Comparison of ENCODE assay signal across 8 cellular contexts in the genomic region with DNA sequence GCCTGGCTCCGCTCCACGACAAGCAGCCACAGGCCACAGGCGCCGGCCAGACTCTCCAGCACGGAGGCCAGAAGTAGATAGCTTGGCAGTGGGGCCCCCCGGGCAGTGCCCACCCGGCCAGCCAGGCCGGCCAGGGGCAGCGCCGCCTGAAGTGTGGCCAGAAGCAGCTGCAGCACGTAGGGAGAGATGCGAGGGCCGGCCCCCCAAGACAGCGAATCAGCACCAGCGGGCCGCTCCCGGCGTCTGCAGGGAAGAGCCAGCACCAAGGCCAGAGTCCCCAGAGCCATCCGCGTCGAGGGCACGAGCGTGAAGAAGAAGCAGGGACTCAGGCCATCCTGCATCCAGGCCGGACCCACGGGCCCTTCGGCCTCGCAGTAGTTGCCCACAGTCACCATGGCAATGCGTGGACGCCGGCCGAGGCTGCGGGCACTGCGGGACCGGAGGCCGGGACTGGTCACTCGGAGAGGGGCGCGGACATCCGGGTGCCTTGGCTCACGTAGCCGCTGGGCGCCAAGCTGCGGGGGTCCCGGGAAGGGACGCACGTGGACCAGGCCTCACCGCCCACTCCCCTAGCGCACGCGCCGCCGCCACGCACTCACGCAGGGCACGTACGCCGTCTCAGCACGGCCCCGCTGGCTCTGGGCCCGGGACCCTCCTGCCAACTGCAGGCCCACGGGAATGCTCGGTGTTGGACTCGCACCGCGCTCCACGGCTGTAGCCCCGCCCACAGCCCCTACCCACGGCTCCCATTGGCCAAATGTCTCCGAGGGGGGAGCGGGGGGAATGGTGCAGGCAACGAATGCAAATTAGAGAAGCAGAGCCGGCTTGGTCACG.
A peak's percentile ranks its signal among the peaks of the same experiment; 100 is the strongest.
DNase-seq lines count a peak whose midpoint lies in the region; ATAC-seq and TF ChIP-seq lines count a peak whose summit lies in the region.

A gene (minus strand): TSS at position 680 of the 834 bp plus-strand sequence. CDS start 285 bp downstream, at position 395.

- H3K27ac ChIP-seq in HUES48 (ENCODE audit: low read depth, low read length) (peak within 1 kb of the TSS; percentile 74), RWPE1 (peak within 1 kb of the TSS; percentile 99)

- no peaks in the 10 kb centered on the region for H3K9me3 Mint-ChIP-seq in nephron progenitor cell
- H3K9me3 Mint-ChIP-seq in stimulated activated naive CD8-positive, alpha-beta T cell treated with anti-CD3 and anti-CD28 coated beads, Interleukin-15, Interleukin-2, amounts not matched to agents 100 ng/mL and 50 ng/mL, for 24 hours = no peaks in the 10 kb centered on the region

- DNase-seq in COLO829 (ENCODE audit: low spot score) (peak; percentile 94), RWPE1 (ENCODE audit: low spot score) (peak; percentile 94), activated gamma-delta T cell treated with Interleukin-2 at 50 U/mL for 16 hours (peak; percentile 79), fibroblast of the conjunctiva (ENCODE audit: low read depth) (peak; percentile 93), nephron progenitor cell (peak; percentile 93)

- H3K9ac ChIP-seq in HUES48 (ENCODE audit: low read depth, low read length) = peak within 1 kb of the TSS; percentile 83

- peaks cover 30% of the 10 kb centered on the region for H3K36me3 Mint-ChIP-seq in nephron progenitor cell (ENCODE audit: low read depth)
- peaks cover 36% of the 10 kb centered on the region for H3K36me3 Mint-ChIP-seq in stimulated activated naive CD8-positive, alpha-beta T cell treated with anti-CD3 and anti-CD28 coated beads, Interleukin-15, Interleukin-2, amounts not matched to agents 100 ng/mL and 50 ng/mL, for 24 hours (ENCODE audit: low read depth)

- H3K27me3 ChIP-seq in HUES48 (ENCODE audit: control insufficient read depth, insufficient read depth, low read length) = no peaks in the 10 kb centered on the region

- no peaks in the 10 kb centered on the region for H3K27me3 Mint-ChIP-seq in nephron progenitor cell (ENCODE audit: low read depth, poor library complexity)
- H3K27me3 Mint-ChIP-seq in stimulated activated naive CD8-positive, alpha-beta T cell treated with anti-CD3 and anti-CD28 coated beads, Interleukin-15, Interleukin-2, amounts not matched to agents 100 ng/mL and 50 ng/mL, for 24 hours = no peaks in the 10 kb centered on the region

- POLR2A ChIA-PET in RWPE1 (lab: Yijun Ruan, JAX; ENCODE audit: low non-redundant PET) = interaction anchor here (1.4 to 1.5 kb wide), 2 partner anchors 12 to 42 kb away, joined by 5 to 6 read pairs; a partner anchor contains a TSS

- no peaks in the 10 kb centered on the region for H3K9me3 ChIP-seq in HUES48 (ENCODE audit: control insufficient read depth, insufficient read depth, low read length)

- CTCF ChIA-PET in RWPE1 (lab: Yijun Ruan, JAX) = interaction anchor here (0.6 to 1.8 kb wide), 5 partner anchors 11 to 311 kb away, joined by 3 to 17 read pairs (median 4); a partner anchor contains a TSS

- H3K36me3 ChIP-seq in HUES48 (ENCODE audit: control insufficient read depth, insufficient read depth, low read length) = peaks cover 53% of the 10 kb centered on the region

- H3K4me3 Mint-ChIP-seq in nephron progenitor cell = peak within 1 kb of the TSS; percentile 87
- peak within 1 kb of the TSS; percentile 85 for H3K4me3 Mint-ChIP-seq in stimulated activated naive CD8-positive, alpha-beta T cell treated with anti-CD3 and anti-CD28 coated beads, Interleukin-15, Interleukin-2, amounts not matched to agents 100 ng/mL and 50 ng/mL, for 24 hours

- peaks cover 4% of the 10 kb centered on the region; the same call in 1 of the 2 replicates for H3K4me1 ChIP-seq in HUES48 (ENCODE audit: control insufficient read depth, insufficient read depth, low read length)

- H3K4me1 Mint-ChIP-seq in nephron progenitor cell = peaks cover 22% of the 10 kb centered on the region
- H3K4me1 Mint-ChIP-seq in stimulated activated naive CD8-positive, alpha-beta T cell treated with anti-CD3 and anti-CD28 coated beads, Interleukin-15, Interleukin-2, amounts not matched to agents 100 ng/mL and 50 ng/mL, for 24 hours (ENCODE audit: low read depth) = peaks cover 23% of the 10 kb centered on the region

- ATAC-seq in GM21360 (IDR thresholded peaks at IDR 0.05; ENCODE audit: unreplicated experiment) = peak; percentile 58

- peak within 1 kb of the TSS; percentile 74 for H3K4me3 ChIP-seq in HUES48 (ENCODE audit: low read depth, low read length)

- TF ChIP-seq CTCF in RWPE1 (conservative IDR thresholded peaks at IDR 0.05; ENCODE audit: low read depth) (no peak), nephron progenitor cell (IDR thresholded peaks at IDR 0.05) (no peak)

- H3K27ac Mint-ChIP-seq in nephron progenitor cell = peak within 1 kb of the TSS; percentile 83
- peak within 1 kb of the TSS; percentile 84 for H3K27ac Mint-ChIP-seq in stimulated activated naive CD8-positive, alpha-beta T cell treated with anti-CD3 and anti-CD28 coated beads, Interleukin-15, Interleukin-2, amounts not matched to agents 100 ng/mL and 50 ng/mL, for 24 hours

Comparison
In these comparisons a context has a peak if more than half of its experiments do, and no peak if none do; other contexts are left out.
1. Peak in every context shown above with its lines: DNase-seq, ATAC-seq, H3K4me3 ChIP-seq and H3K27ac ChIP-seq.